15 cellular contexts compared by ENCODE assay signal in the genomic region with DNA sequence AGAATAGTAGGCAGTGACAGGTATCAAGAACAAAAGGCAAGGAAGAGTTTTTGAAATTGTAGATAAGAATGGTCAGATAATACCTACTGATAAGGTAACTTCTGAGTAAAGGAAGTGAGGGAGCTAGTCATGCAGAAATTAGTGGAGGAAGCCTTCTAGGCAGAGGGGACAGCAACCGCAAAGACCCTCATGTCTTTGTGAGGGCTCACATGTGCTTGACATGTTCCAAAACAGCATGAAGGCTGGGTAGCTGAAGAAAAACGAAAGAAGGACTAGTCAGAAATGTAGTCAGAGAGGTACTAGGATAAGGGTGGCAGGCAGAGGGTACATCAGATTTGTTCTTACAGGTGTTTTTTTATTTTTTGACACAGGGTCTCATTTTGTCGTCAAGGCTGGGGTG. TPM values are rescaled to one million over a fixed set of nuclear protein-coding genes. Genes with fewer than 3 reads are reported as not detected.
DNase-seq lines count a peak whose midpoint lies in the region; FAIRE-seq and TF ChIP-seq lines count a peak whose summit lies in the region.
"Had no signal": no experiment of that assay in that cellular context is flagged by ENCODE, and none has a peak within 500 bp of the region (broad histone marks: within the 10 kb centered on the region; RNA-seq: fewer than 3 reads in every experiment).

No MANE protein-coding gene starts in this region.

- peaks cover 94% of the 10 kb centered on the region for H3K79me2 ChIP-seq in OCI-LY3 (ENCODE audit: low read length)
- peaks cover 90% of the 10 kb centered on the region for H3K79me2 ChIP-seq in astrocyte (ENCODE audit: insufficient read depth, low read length)

- peaks cover 5% of the 10 kb centered on the region for H3K4me1 Mint-ChIP-seq in astrocyte (ENCODE audit: low read depth, unreplicated experiment)

- H3K27ac Mint-ChIP-seq in astrocyte (ENCODE audit: unreplicated experiment) = peak overlapping the region; percentile 6

- intact Hi-C loops in breast epithelium (cut with DNase I; ENCODE audit: low total_unique reads) (no loop called here), ovary (cut with DNase I) (no loop called here)

- H4K20me1 ChIP-seq in OCI-LY3 (ENCODE audit: insufficient read depth, low read length) (peaks cover 71% of the 10 kb centered on the region), astrocyte (ENCODE audit: insufficient read depth, low read length) (peaks cover 77% of the 10 kb centered on the region)

- no peak for TF ChIP-seq EP300 in ovary (IDR thresholded peaks at IDR 0.05)

- no peaks in the 10 kb centered on the region for H3K9me3 ChIP-seq in OCI-LY3 (ENCODE audit: insufficient read depth, low read length)
- H3K9me3 ChIP-seq in astrocyte (ENCODE audit: insufficient read depth, low read depth, low read length) = no peaks in the 10 kb centered on the region
- no peaks in the 10 kb centered on the region for H3K9me3 ChIP-seq in thymus (ENCODE audit: control insufficient read depth)
- H3K9me3 ChIP-seq in breast epithelium = no peaks in the 10 kb centered on the region
- no peaks in the 10 kb centered on the region for H3K9me3 ChIP-seq in ovary
- H3K9me3 ChIP-seq: Peyer's patch had no signal

- FAIRE-seq in astrocyte (lab: Jason Lieb, UNC) = no peak
- FAIRE-seq: urothelium cell line had no signal

- peak; percentile 18 for DNase-seq in stimulated activated CD4-positive, alpha-beta T cell treated with anti-CD3 and anti-CD28 coated beads, Interleukin-15, amount 100 ng/mL, for 24 hours
- DNase-seq in stimulated activated CD4-positive, alpha-beta T cell treated with anti-CD3 and anti-CD28 coated beads, Interleukin-4, amount 100 ng/mL, for 24 hours = no peak
- DNase-seq in astrocyte (ENCODE audit: low read depth) (no peak), NCI-H1105 (lab: John Stamatoyannopoulos, UW) (no peak), breast epithelium (ENCODE audit: low spot score in 2 of 2) (no peak), ovary (no peak)
- DNase-seq: aorta, cortex of kidney, EL, NCI-H1417, NCI-H510A treated with DMSO at 0.1 percent for 48 hours, Peyer's patch had no signal

- TF ChIP-seq CTCF in OCI-LY3 (IDR thresholded peaks at IDR 0.05; ENCODE audit: low read depth, low read length) = no peak
- no peak for TF ChIP-seq CTCF in astrocyte (IDR thresholded peaks at IDR 0.05; ENCODE audit: insufficient read depth, low read depth, low read length)
- TF ChIP-seq CTCF in breast epithelium (IDR thresholded peaks at IDR 0.05) = no peak
- TF ChIP-seq CTCF in ovary (IDR thresholded peaks at IDR 0.05) = no peak

- H3K27me3 ChIP-seq in OCI-LY3 (ENCODE audit: low read depth, low read length) = no peaks in the 10 kb centered on the region
- no peaks in the 10 kb centered on the region for H3K27me3 ChIP-seq in astrocyte (ENCODE audit: insufficient read depth, low read length)
- no peaks in the 10 kb centered on the region for H3K27me3 ChIP-seq in thymus (ENCODE audit: control insufficient read depth, insufficient read depth)
- no peaks in the 10 kb centered on the region for H3K27me3 ChIP-seq in breast epithelium
- no peaks in the 10 kb centered on the region for H3K27me3 ChIP-seq in ovary
- H3K27me3 ChIP-seq: Peyer's patch had no signal

- H3K27ac ChIP-seq in OCI-LY3 (ENCODE audit: low read length) (no peak overlapping the region; the same call in 1 of the 2 replicates), astrocyte (ENCODE audit: low read depth, low read length) (no peak overlapping the region), thymus (ENCODE audit: low read depth) (peak overlapping the region; percentile 49), breast epithelium (no peak overlapping the region), ovary (no peak overlapping the region)

- no peak overlapping the region for H2AFZ ChIP-seq in OCI-LY3 (ENCODE audit: low read depth, low read length)
- no peak overlapping the region for H2AFZ ChIP-seq in astrocyte (ENCODE audit: low read depth, low read length)

- H3K4me2 ChIP-seq in OCI-LY3 (ENCODE audit: low read length) (peak overlapping the region; percentile 18), astrocyte (ENCODE audit: low read length) (no peak overlapping the region)

- H3K4me1 ChIP-seq in OCI-LY3 (ENCODE audit: low read length) (peaks cover 28% of the 10 kb centered on the region), astrocyte (ENCODE audit: insufficient read depth, low read length) (peaks cover 14% of the 10 kb centered on the region), thymus (ENCODE audit: control insufficient read depth, insufficient read depth, low read length) (peaks cover 23% of the 10 kb centered on the region), breast epithelium (no peaks in the 10 kb centered on the region), ovary (ENCODE audit: insufficient read depth) (peaks cover 4% of the 10 kb centered on the region)

- WGBS in thymus = 30% methylated on average over 3 of the region's 3 CpGs
- WGBS in ovary, 3 donors = 83 to 91% (median 89%) methylated on average over 3 of the region's 3 CpGs

- no peak for TF ChIP-seq POLR2A in breast epithelium (IDR thresholded peaks at IDR 0.05)
- no peak for TF ChIP-seq POLR2A in ovary (IDR thresholded peaks at IDR 0.05)

- peaks cover 29% of the 10 kb centered on the region for H3K36me3 ChIP-seq in OCI-LY3 (replicated peaks; ENCODE audit: low read depth, low read length)
- no peaks in the 10 kb centered on the region for H3K36me3 ChIP-seq in astrocyte (ENCODE audit: insufficient read depth, low read length)
- peaks cover 21% of the 10 kb centered on the region for H3K36me3 ChIP-seq in thymus (ENCODE audit: control insufficient read depth, insufficient read depth)
- no peaks in the 10 kb centered on the region for H3K36me3 ChIP-seq in breast epithelium
- H3K36me3 ChIP-seq in ovary = no peaks in the 10 kb centered on the region

- H3K9ac ChIP-seq in OCI-LY3 (ENCODE audit: low read length) = no peak overlapping the region
- no peak overlapping the region for H3K9ac ChIP-seq in astrocyte (ENCODE audit: low read length)

- no peaks in the 10 kb centered on the region for H3K27me3 Mint-ChIP-seq in astrocyte (ENCODE audit: low read depth, unreplicated experiment)

- no peak overlapping the region for H3K4me3 Mint-ChIP-seq in astrocyte (ENCODE audit: unreplicated experiment)

- H3K36me3 Mint-ChIP-seq in astrocyte (ENCODE audit: low read depth, unreplicated experiment) = peaks cover 6% of the 10 kb centered on the region

- no peaks in the 10 kb centered on the region for H3K9me3 Mint-ChIP-seq in astrocyte (ENCODE audit: unreplicated experiment)

- H3K4me3 ChIP-seq in OCI-LY3 (ENCODE audit: low read length) (no peak overlapping the region), astrocyte (ENCODE audit: insufficient read depth, low read depth, low read length) (no peak overlapping the region), thymus (ENCODE audit: low read length) (no peak overlapping the region), breast epithelium (no peak overlapping the region), ovary (no peak overlapping the region)
- H3K4me3 ChIP-seq: Peyer's patch had no signal

RNA-seq across cellular contexts. Expression of gene SIN3A, which starts 5.3 kb away (rescaled TPM):
- total RNA-seq in astrocyte (49.9 and 54.0 TPM in 2 replicates), breast epithelium (10 to 100 TPM; 40.2 to 66.9 (median 49.5) TPM), ovary (100 to 1,000 TPM in 4 of 7 donors, 10 to 100 TPM in 3; 40.1 to 115 (median 103) TPM)
- polyA plus RNA-seq in thymus (18.4 TPM), ovary (10 to 100 TPM; 29.3 to 50.6 TPM)
